17 cellular contexts compared by ENCODE assay signal in the genomic region with DNA sequence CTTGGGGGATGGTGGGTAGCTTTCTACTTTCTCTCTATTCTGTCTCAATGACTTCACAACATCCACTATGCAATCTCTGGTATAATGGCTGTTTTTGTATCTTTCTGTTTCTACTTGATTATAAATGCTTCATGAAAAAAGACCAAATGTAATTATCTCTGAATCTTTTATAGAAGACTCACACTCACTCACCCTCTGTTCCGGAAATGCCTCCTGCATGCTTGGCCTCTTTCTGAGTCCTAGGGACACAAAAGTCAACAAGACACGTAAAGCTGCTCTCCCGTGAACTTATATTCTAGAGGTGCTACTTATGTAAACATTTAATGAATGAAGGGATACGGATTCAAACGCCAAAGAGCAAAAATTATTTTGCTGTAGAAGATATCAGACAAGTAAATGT.
DNase-seq lines count a peak whose midpoint lies in the region; ATAC-seq and TF ChIP-seq lines count a peak whose summit lies in the region.
"Had no signal": no experiment of that assay in that cellular context is flagged by ENCODE, and none has a peak within 500 bp of the region (broad histone marks: within the 10 kb centered on the region; RNA-seq: fewer than 3 reads in every experiment).

No MANE protein-coding gene starts in this region.

- no peak overlapping the region for H3K27ac Mint-ChIP-seq in natural killer cell
- H3K27ac Mint-ChIP-seq: B cell; CD4-positive, CD25-positive, alpha-beta regulatory T cell had no signal

- no peaks in the 10 kb centered on the region for H3K27me3 Mint-ChIP-seq in natural killer cell (ENCODE audit: low read depth in 2 of 2)
- H3K27me3 Mint-ChIP-seq: B cell; CD4-positive, CD25-positive, alpha-beta regulatory T cell had no signal

- intact Hi-C loops in natural killer cell (cut with micrococcal nuclease), result no loop called here

- no peak overlapping the region for H3K4me3 Mint-ChIP-seq in natural killer cell
- H3K4me3 Mint-ChIP-seq: B cell; CD4-positive, CD25-positive, alpha-beta regulatory T cell had no signal

- H3K4me1 Mint-ChIP-seq in natural killer cell, result no peaks in the 10 kb centered on the region
- H3K4me1 Mint-ChIP-seq: B cell; CD4-positive, CD25-positive, alpha-beta regulatory T cell had no signal

- H3K36me3 ChIP-seq in HUES48 (ENCODE audit: control insufficient read depth, insufficient read depth, low read length), result no peaks in the 10 kb centered on the region
- H3K36me3 ChIP-seq in SK-N-MC (ENCODE audit: insufficient read depth, low read length), result peaks cover 3% of the 10 kb centered on the region; the same call in 1 of the 2 replicates
- H3K36me3 ChIP-seq: SJSA1 had no signal

- peaks cover 31% of the 10 kb centered on the region for H3K4me1 ChIP-seq in HUES48 (ENCODE audit: control insufficient read depth, insufficient read depth, low read length)
- H3K4me1 ChIP-seq: SJSA1 had no signal

- no peak overlapping the region for H3K4me3 ChIP-seq in HUES48 (ENCODE audit: low read depth, low read length)
- H3K4me3 ChIP-seq in SK-N-MC, result peak overlapping the region; percentile 38
- no peak overlapping the region for H3K4me3 ChIP-seq in epithelial cell of esophagus (ENCODE audit: low read length)
- H3K4me3 ChIP-seq: GM12878, SJSA1 had no signal

- ATAC-seq in natural killer cell (no peak), GM21528 (IDR thresholded peaks at IDR 0.05; ENCODE audit: low FRiP score, unreplicated experiment) (no peak)
- ATAC-seq in activated CD4-positive, CD25-positive, alpha-beta regulatory T cell treated with anti-CD3 and anti-CD28 coated beads, Interleukin-2, amount 50 U/mL, for 24 hours, result no peak
- ATAC-seq: GM12878 had no signal

- H3K9me3 ChIP-seq in HUES48 (ENCODE audit: control insufficient read depth, insufficient read depth, low read length) (no peaks in the 10 kb centered on the region), SK-N-MC (ENCODE audit: low read depth, low read length) (peaks cover 4% of the 10 kb centered on the region; the same call in 1 of the 2 replicates)

- no peak for DNase-seq in SK-N-MC (ENCODE audit: low read depth, low spot score)
- DNase-seq in epithelial cell of esophagus (ENCODE audit: low read depth), result peak; percentile 32
- no peak for DNase-seq in GM19240 (ENCODE audit: insufficient read length, low spot score)
- DNase-seq in natural killer cell, result no peak
- DNase-seq: Calu3; CD4-positive, CD25-positive, alpha-beta regulatory T cell; DND-41; GDM1; NCI-H1417; NCI-H187 treated with DMSO at 0.1 percent for 48 hours; NCI-H774 had no signal

- H3K9ac ChIP-seq in HUES48 (ENCODE audit: low read depth, low read length), result no peak overlapping the region
- H3K9ac ChIP-seq in SK-N-MC (ENCODE audit: insufficient read length), result no peak overlapping the region

- H3K27ac ChIP-seq in HUES48 (ENCODE audit: low read depth, low read length), result peak overlapping the region; percentile 7
- peak overlapping the region; percentile 75 for H3K27ac ChIP-seq in SK-N-MC
- H3K27ac ChIP-seq: SJSA1 had no signal

- H3K27me3 ChIP-seq in HUES48 (ENCODE audit: control insufficient read depth, insufficient read depth, low read length), result no peaks in the 10 kb centered on the region
- H3K27me3 ChIP-seq: SJSA1 had no signal

- TF ChIP-seq CTCF in epithelial cell of esophagus (IDR thresholded peaks at IDR 0.05; ENCODE audit: insufficient read depth, low read depth, low read length, missing control alignments) (no peak), natural killer cell (IDR thresholded peaks at IDR 0.05) (no peak)

- H3K36me3 Mint-ChIP-seq in natural killer cell, result peaks cover 7% of the 10 kb centered on the region
- H3K36me3 Mint-ChIP-seq: CD4-positive, CD25-positive, alpha-beta regulatory T cell had no signal

- H3K9me3 Mint-ChIP-seq in natural killer cell, result peaks cover 15 to 16% of the 10 kb centered on the region in 2 donors
